ENCODE assay signal across 14 cellular contexts in the genomic region with DNA sequence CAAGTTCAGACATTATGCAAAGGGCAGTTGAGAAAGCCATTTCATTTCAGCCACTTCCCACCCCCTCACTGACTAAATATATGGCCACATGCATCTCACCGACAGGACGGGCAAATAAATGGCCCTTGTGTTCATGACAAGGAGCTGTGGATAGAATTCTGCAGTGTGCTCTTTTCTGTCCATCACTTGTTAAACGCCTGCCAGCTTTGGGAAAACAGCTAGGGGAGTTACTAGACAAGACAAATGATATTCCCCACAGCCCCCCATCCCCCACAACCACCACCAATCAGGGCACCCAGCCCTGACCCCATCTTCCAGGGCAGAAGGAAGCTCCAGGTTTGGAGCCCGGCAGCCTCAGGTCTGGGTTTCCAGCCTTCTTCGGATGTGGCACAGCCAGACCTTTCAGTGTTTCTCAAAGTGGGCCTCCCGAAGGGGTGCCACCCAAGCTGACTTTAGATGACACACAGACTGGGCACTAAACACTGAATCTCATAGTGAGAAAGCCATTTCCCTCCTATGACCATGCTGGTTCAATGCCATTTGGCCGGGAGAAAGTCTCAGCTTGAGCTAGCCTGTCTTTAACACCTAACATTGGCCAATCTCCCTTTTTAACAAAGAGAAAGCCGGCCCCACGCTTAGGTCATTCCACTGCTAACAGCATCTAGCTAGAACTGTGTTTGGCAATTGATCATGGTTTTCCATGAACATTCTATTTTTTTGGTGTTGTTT. TPM values are rescaled to one million over a fixed set of nuclear protein-coding genes. Genes with fewer than 3 reads are reported as not detected.
A peak's percentile ranks its signal among the peaks of the same experiment; 100 is the strongest.
DNase-seq lines count a peak whose midpoint lies in the region; ATAC-seq and TF ChIP-seq lines count a peak whose summit lies in the region.
"Had no signal": no experiment of that assay in that cellular context is flagged by ENCODE, and none has a peak within 500 bp of the region (broad histone marks: within the 10 kb centered on the region; RNA-seq: fewer than 3 reads in every experiment).

No MANE protein-coding gene starts in this region.

- no peaks in the 10 kb centered on the region for H3K27me3 ChIP-seq in adipocyte (replicated peaks; ENCODE audit: control insufficient read depth, insufficient read depth, low read length)
- H3K27me3 ChIP-seq in osteoblast (ENCODE audit: insufficient read depth, low read length), result peaks cover 10% of the 10 kb centered on the region

- H4K20me1 ChIP-seq in osteoblast (ENCODE audit: insufficient read depth, low read length), result no peaks in the 10 kb centered on the region

- peak overlapping the region; percentile 52 for H3K4me2 ChIP-seq in osteoblast (ENCODE audit: insufficient read depth, low read length)

- no peaks in the 10 kb centered on the region for H3K79me2 ChIP-seq in osteoblast (ENCODE audit: insufficient read depth, low read length)

- ATAC-seq in Right ventricle myocardium superior (ENCODE audit: poor library complexity), result peak; percentile 56
- no peak for ATAC-seq in HG02870 (IDR thresholded peaks at IDR 0.05; ENCODE audit: unreplicated experiment)
- ATAC-seq in mucosa of descending colon, result no peak

- DNase-seq in AG20443 (ENCODE audit: low spot score), result peak; percentile 49
- no peak for DNase-seq in adipocyte (ENCODE audit: low read depth)
- DNase-seq in Right ventricle myocardium superior, result peak; percentile 64
- no peak for DNase-seq in osteoblast (ENCODE audit: insufficient read length, low spot score, missing footprints)
- no peak for DNase-seq in MV-4-11 (lab: John Stamatoyannopoulos, UW)
- no peak for DNase-seq in mucosa of descending colon
- DNase-seq in kidney tubule cell (ENCODE audit: low spot score), result no peak
- DNase-seq: activated CD4-positive, CD25-positive, alpha-beta regulatory T cell treated with anti-CD3 and anti-CD28 coated beads, Interleukin-2, amount 50 U/mL, for 72 hours; immature natural killer cell; NCI-H2107; SHP77 had no signal

- peak overlapping the region; percentile 52 for H3K9ac ChIP-seq in adipocyte (ENCODE audit: low read length)

- H2AFZ ChIP-seq in osteoblast (ENCODE audit: low read length), result peak overlapping the region; percentile 23

- H3K9me3 ChIP-seq in adipocyte (ENCODE audit: control insufficient read depth, low read length) (no peaks in the 10 kb centered on the region), osteoblast (ENCODE audit: low read depth, low read length) (no peaks in the 10 kb centered on the region), mucosa of descending colon (no peaks in the 10 kb centered on the region)

- H3K4me3 ChIP-seq in adipocyte (ENCODE audit: low read length) (peak overlapping the region; percentile 60), osteoblast (ENCODE audit: insufficient read depth, low read length) (no peak overlapping the region), mucosa of descending colon (no peak overlapping the region)

- intact Hi-C loops in Right ventricle myocardium superior (cut with DNase I) (no loop called here), mucosa of descending colon (cut with DNase I, micrococcal nuclease) (no loop called here)

- H3K36me3 ChIP-seq in adipocyte (ENCODE audit: control insufficient read depth, insufficient read depth, low read length, severe bottlenecking) (no peaks in the 10 kb centered on the region), osteoblast (ENCODE audit: insufficient read depth, low read length) (no peaks in the 10 kb centered on the region), mucosa of descending colon (ENCODE audit: low read depth) (no peaks in the 10 kb centered on the region)

- H3K4me1 ChIP-seq in adipocyte (ENCODE audit: control insufficient read depth, insufficient read depth, low read length) (peaks cover 48% of the 10 kb centered on the region), osteoblast (ENCODE audit: insufficient read depth, low read length) (peaks cover 17% of the 10 kb centered on the region), mucosa of descending colon (ENCODE audit: low read depth) (no peaks in the 10 kb centered on the region)

- no peak for TF ChIP-seq CTCF in osteoblast (IDR thresholded peaks at IDR 0.05; ENCODE audit: extremely low read depth, low read depth, low read length)
- no peak for TF ChIP-seq CTCF in mucosa of descending colon (IDR thresholded peaks at IDR 0.05)

- no peak overlapping the region for H3K27ac ChIP-seq in osteoblast (ENCODE audit: low read depth, low read length)

RNA-seq across cellular contexts. Expression of a gene that starts 4.0 kb away (rescaled TPM):
- total RNA-seq in Right ventricle myocardium superior (8.1 TPM), osteoblast (1.1 and 2.4 TPM in 2 replicates), mucosa of descending colon (10 to 100 TPM in 1 of 3 donors, 1 to 10 TPM in 2; 2.2 to 13.4 (median 5.8) TPM)
- total RNA-seq: pulmonary artery endothelial cell; T-helper 2 cell treated with Interferon-gamma antibody and Interleukin-4, amounts not matched to agents 100 ng/mL and 5 ng/mL, for 36 hours had no signal

RNA-seq across cellular contexts. Expression of a gene that starts 36.1 kb away (rescaled TPM):
- 4.7 TPM for total RNA-seq in Right ventricle myocardium superior
- 0.72 and 0.88 TPM in 2 replicates for total RNA-seq in osteoblast
- total RNA-seq in mucosa of descending colon, result 10 to 100 TPM; 16.8 to 35.1 (median 29.2) TPM

Comparison
In these comparisons a context has a peak if more than half of its experiments do, and no peak if none do; other contexts are left out.
1. DNase-seq: peak in AG20443 (single experiment) and Right ventricle myocardium superior (single experiment); none in adipocyte (single experiment), osteoblast (single experiment), MV-4-11 (single experiment), mucosa of descending colon (0 of 3) and kidney tubule cell (single experiment).